2 cellular contexts compared by ENCODE assay signal in genomic region chr17:39174907-39175694, GRCh38.
TF ChIP-seq lines count a peak whose summit lies in the region.

No MANE protein-coding gene starts in this region.

TF ChIP-seq in GM23338, 12 proteins besides CTCF, POLR2A, EP300 and RAD21:
- TF ChIP-seq STAT1 (IDR thresholded peaks at IDR 0.05; ENCODE audit: unreplicated experiment) (no peak), NANOG (IDR thresholded peaks at IDR 0.05; ENCODE audit: borderline replicate concordance) (no peak), REST (IDR thresholded peaks at IDR 0.05; ENCODE audit: unreplicated experiment) (no peak), JUNB (IDR thresholded peaks at IDR 0.05; ENCODE audit: unreplicated experiment) (no peak)
- TF ChIP-seq, protein P1, sequence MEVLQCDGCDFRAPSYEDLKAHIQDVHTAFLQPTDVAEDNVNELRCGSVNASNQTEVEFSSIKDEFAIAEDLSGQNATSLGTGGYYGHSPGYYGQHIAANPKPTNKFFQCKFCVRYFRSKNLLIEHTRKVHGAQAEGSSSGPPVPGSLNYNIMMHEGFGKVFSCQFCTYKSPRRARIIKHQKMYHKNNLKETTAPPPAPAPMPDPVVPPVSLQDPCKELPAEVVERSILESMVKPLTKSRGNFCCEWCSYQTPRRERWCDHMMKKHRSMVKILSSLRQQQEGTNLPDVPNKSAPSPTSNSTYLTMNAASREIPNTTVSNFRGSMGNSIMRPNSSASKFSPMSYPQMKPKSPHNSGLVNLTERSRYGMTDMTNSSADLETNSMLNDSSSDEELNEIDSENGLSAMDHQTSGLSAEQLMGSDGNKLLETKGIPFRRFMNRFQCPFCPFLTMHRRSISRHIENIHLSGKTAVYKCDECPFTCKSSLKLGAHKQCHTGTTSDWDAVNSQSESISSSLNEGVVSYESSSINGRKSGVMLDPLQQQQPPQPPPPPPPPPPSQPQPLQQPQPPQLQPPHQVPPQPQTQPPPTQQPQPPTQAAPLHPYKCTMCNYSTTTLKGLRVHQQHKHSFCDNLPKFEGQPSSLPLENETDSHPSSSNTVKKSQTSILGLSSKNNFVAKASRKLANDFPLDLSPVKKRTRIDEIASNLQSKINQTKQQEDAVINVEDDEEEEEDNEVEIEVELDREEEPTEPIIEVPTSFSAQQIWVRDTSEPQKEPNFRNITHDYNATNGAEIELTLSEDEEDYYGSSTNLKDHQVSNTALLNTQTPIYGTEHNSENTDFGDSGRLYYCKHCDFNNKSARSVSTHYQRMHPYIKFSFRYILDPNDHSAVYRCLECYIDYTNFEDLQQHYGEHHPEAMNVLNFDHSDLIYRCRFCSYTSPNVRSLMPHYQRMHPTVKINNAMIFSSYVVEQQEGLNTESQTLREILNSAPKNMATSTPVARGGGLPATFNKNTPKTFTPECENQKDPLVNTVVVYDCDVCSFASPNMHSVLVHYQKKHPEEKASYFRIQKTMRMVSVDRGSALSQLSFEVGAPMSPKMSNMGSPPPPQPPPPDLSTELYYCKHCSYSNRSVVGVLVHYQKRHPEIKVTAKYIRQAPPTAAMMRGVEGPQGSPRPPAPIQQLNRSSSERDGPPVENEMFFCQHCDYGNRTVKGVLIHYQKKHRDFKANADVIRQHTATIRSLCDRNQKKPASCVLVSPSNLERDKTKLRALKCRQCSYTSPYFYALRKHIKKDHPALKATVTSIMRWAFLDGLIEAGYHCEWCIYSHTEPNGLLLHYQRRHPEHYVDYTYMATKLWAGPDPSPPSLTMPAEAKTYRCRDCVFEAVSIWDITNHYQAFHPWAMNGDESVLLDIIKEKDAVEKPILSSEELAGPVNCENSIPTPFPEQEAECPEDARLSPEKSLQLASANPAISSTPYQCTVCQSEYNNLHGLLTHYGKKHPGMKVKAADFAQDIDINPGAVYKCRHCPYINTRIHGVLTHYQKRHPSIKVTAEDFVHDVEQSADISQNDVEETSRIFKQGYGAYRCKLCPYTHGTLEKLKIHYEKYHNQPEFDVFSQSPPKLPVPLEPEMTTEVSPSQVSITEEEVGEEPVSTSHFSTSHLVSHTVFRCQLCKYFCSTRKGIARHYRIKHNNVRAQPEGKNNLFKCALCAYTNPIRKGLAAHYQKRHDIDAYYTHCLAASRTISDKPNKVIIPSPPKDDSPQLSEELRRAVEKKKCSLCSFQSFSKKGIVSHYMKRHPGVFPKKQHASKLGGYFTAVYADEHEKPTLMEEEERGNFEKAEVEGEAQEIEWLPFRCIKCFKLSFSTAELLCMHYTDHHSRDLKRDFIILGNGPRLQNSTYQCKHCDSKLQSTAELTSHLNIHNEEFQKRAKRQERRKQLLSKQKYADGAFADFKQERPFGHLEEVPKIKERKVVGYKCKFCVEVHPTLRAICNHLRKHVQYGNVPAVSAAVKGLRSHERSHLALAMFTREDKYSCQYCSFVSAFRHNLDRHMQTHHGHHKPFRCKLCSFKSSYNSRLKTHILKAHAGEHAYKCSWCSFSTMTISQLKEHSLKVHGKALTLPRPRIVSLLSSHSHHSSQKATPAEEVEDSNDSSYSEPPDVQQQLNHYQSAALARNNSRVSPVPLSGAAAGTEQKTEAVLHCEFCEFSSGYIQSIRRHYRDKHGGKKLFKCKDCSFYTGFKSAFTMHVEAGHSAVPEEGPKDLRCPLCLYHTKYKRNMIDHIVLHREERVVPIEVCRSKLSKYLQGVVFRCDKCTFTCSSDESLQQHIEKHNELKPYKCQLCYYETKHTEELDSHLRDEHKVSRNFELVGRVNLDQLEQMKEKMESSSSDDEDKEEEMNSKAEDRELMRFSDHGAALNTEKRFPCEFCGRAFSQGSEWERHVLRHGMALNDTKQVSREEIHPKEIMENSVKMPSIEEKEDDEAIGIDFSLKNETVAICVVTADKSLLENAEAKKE (CRISPR knock-in tag; IDR thresholded peaks at IDR 0.05): no peak
- TF ChIP-seq, protein P2, sequence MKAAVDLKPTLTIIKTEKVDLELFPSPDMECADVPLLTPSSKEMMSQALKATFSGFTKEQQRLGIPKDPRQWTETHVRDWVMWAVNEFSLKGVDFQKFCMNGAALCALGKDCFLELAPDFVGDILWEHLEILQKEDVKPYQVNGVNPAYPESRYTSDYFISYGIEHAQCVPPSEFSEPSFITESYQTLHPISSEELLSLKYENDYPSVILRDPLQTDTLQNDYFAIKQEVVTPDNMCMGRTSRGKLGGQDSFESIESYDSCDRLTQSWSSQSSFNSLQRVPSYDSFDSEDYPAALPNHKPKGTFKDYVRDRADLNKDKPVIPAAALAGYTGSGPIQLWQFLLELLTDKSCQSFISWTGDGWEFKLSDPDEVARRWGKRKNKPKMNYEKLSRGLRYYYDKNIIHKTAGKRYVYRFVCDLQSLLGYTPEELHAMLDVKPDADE (IDR thresholded peaks at IDR 0.05): no peak

TF ChIP-seq in endothelial cell of umbilical vein, 7 proteins besides CTCF, POLR2A, EP300 and RAD21:
- TF ChIP-seq POLR2AphosphoS5 (IDR thresholded peaks at IDR 0.05; ENCODE audit: insufficient read depth, low read depth, low read length): no peak
- TF ChIP-seq EZH2 (IDR thresholded peaks at IDR 0.05; ENCODE audit: borderline replicate concordance, low read depth, low read length, severe bottlenecking): no peak
- no peak for TF ChIP-seq FOS (IDR thresholded peaks at IDR 0.05; ENCODE audit: borderline replicate concordance, insufficient read depth, low read length)
- TF ChIP-seq GATA2 (IDR thresholded peaks at IDR 0.05; ENCODE audit: insufficient read depth, insufficient read length, low read depth, low read length): no peak
- TF ChIP-seq MYC (IDR thresholded peaks at IDR 0.05; ENCODE audit: low read depth, low read length): no peak
- no peak for TF ChIP-seq JUN (IDR thresholded peaks at IDR 0.05; ENCODE audit: borderline replicate concordance, insufficient read depth, insufficient read length, low read depth)
- TF ChIP-seq, protein P3, sequence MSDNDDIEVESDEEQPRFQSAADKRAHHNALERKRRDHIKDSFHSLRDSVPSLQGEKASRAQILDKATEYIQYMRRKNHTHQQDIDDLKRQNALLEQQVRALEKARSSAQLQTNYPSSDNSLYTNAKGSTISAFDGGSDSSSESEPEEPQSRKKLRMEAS (IDR thresholded peaks at IDR 0.05; ENCODE audit: insufficient read depth, insufficient read length): no peak
